Comparison of ENCODE assay signal across 8 cellular contexts in the genomic region with DNA sequence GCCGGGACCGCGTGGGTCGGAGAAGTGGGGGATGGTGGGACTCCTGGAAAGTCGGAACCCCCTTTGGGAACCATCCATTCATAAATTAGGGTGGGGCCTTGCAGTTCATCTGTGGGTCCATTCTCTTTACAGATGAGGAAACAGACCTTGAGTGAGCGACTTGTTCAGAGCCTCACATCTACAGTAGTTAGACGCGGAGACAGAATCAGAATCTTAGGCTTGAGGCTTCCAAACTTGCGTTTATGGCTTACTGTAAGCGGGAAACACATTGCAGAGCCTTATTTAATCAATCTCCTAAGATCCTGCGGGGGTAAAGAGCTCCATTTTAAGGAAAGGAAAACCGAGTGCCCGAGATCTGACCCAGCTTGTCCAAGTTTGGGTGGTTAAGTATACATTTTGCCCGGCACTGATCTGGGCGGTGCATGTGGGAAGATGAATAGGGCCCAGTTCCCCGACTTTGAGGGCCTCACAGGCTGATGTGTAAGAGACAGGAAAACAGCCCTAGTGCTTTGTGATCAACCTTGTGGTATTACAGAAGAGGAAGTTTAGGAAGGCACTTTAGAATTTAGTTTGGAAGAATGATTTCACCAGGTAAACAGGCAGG. TPM values are rescaled to one million over a fixed set of nuclear protein-coding genes. Genes with fewer than 3 reads are reported as not detected.
DNase-seq lines count a peak whose midpoint lies in the region; ATAC-seq and TF ChIP-seq lines count a peak whose summit lies in the region.

No MANE protein-coding gene starts in this region.

- H3K36me3 Mint-ChIP-seq in activated T-helper 2 cell treated with anti-CD3 and anti-CD28 coated beads, Interferon-gamma antibody, Interleukin-2, Interleukin-4, amounts not matched to agents 10 μg/mL and 5 μg/mL and 100 μg/mL, durations not matched to agents 14 hours and 24 hours and 36 hours (ENCODE audit: low read depth), result peaks cover 30% of the 10 kb centered on the region
- no peaks in the 10 kb centered on the region for H3K36me3 Mint-ChIP-seq in glutamatergic neuron (ENCODE audit: unreplicated experiment)

- H3K4me1 Mint-ChIP-seq in activated T-helper 2 cell treated with anti-CD3 and anti-CD28 coated beads, Interferon-gamma antibody, Interleukin-2, Interleukin-4, amounts not matched to agents 10 μg/mL and 5 μg/mL and 100 μg/mL, durations not matched to agents 14 hours and 24 hours and 36 hours (ENCODE audit: low read depth), result peaks cover 31% of the 10 kb centered on the region
- H3K4me1 Mint-ChIP-seq in glutamatergic neuron (ENCODE audit: low read depth, unreplicated experiment), result peaks cover 14% of the 10 kb centered on the region

- H3K27me3 ChIP-seq in NT2/D1 (ENCODE audit: insufficient read depth, insufficient read length) (no peaks in the 10 kb centered on the region), skeletal muscle tissue (ENCODE audit: control insufficient read depth in 3 of 3, insufficient read depth in 3 of 3, low read length in 3 of 3) (no peaks in the 10 kb centered on the region)

- H3K9me3 ChIP-seq in NT2/D1 (ENCODE audit: insufficient read depth, low read length) (0 out of 2 replicates have a peak, but pooled peaks cover 12% of the 10 kb centered on the region), skeletal muscle tissue (ENCODE audit: control insufficient read depth in 3 of 3, low read length in 3 of 3) (no peaks in the 10 kb centered on the region)

- no peak overlapping the region for H3K27ac Mint-ChIP-seq in activated T-helper 2 cell treated with anti-CD3 and anti-CD28 coated beads, Interferon-gamma antibody, Interleukin-2, Interleukin-4, amounts not matched to agents 10 μg/mL and 5 μg/mL and 100 μg/mL, durations not matched to agents 14 hours and 24 hours and 36 hours
- no peak overlapping the region for H3K27ac Mint-ChIP-seq in glutamatergic neuron (ENCODE audit: unreplicated experiment)

- intact Hi-C loops in activated T-helper 2 cell treated with anti-CD3 and anti-CD28 coated beads, Interferon-gamma antibody, Interleukin-2, Interleukin-4, amounts not matched to agents 10 μg/mL and 5 μg/mL and 100 μg/mL, durations not matched to agents 14 hours and 24 hours and 36 hours (cut with micrococcal nuclease), result loop anchor here (1.0 to 10.0 kb wide), 4 partner anchors 523 to 1473 kb away; partner anchors contain the start of genes AMACR, BRIX1, RAD1 and SUB1

- ATAC-seq in GM18498 (IDR thresholded peaks at IDR 0.05; ENCODE audit: unreplicated experiment) (peak; percentile 17), HG03064 (IDR thresholded peaks at IDR 0.05; ENCODE audit: low read depth, unreplicated experiment) (peak; percentile 29)

- H3K27me3 Mint-ChIP-seq in activated T-helper 2 cell treated with anti-CD3 and anti-CD28 coated beads, Interferon-gamma antibody, Interleukin-2, Interleukin-4, amounts not matched to agents 10 μg/mL and 5 μg/mL and 100 μg/mL, durations not matched to agents 14 hours and 24 hours and 36 hours (ENCODE audit: low read depth), result no peaks in the 10 kb centered on the region
- no peaks in the 10 kb centered on the region for H3K27me3 Mint-ChIP-seq in glutamatergic neuron (ENCODE audit: unreplicated experiment)

- DNase-seq in NT2/D1 (ENCODE audit: low read depth, low spot score), result no peak
- DNase-seq in activated T-helper 2 cell treated with anti-CD3 and anti-CD28 coated beads, Interferon-gamma antibody, Interleukin-2, Interleukin-4, amounts not matched to agents 10 μg/mL and 5 μg/mL and 100 μg/mL, durations not matched to agents 14 hours and 24 hours and 36 hours (ENCODE audit: low spot score), result peak; percentile 10
- peak; percentile 78 for DNase-seq in glutamatergic neuron
- no peak for DNase-seq in cerebellar nuclear complex (lab: John Stamatoyannopoulos, UW)
- no peak for DNase-seq in iPS-NIHi7 (ENCODE audit: extremely low spot score)

- H3K36me3 ChIP-seq in NT2/D1 (ENCODE audit: insufficient read depth, insufficient read length, low read length), result peaks cover 26% of the 10 kb centered on the region
- peaks cover 10 to 13% (median 11%) of the 10 kb centered on the region in 3 donors for H3K36me3 ChIP-seq in skeletal muscle tissue (ENCODE audit: control insufficient read depth in 3 of 3, insufficient read depth in 3 of 3, low read length in 3 of 3)

- TF ChIP-seq CTCF in glutamatergic neuron (IDR thresholded peaks at IDR 0.05; ENCODE audit: partially characterized antibody, unreplicated experiment), result no peak

- H3K9me3 Mint-ChIP-seq in activated T-helper 2 cell treated with anti-CD3 and anti-CD28 coated beads, Interferon-gamma antibody, Interleukin-2, Interleukin-4, amounts not matched to agents 10 μg/mL and 5 μg/mL and 100 μg/mL, durations not matched to agents 14 hours and 24 hours and 36 hours, result no peaks in the 10 kb centered on the region
- H3K9me3 Mint-ChIP-seq in glutamatergic neuron (ENCODE audit: unreplicated experiment), result peaks cover 3% of the 10 kb centered on the region

- H3K4me3 Mint-ChIP-seq in activated T-helper 2 cell treated with anti-CD3 and anti-CD28 coated beads, Interferon-gamma antibody, Interleukin-2, Interleukin-4, amounts not matched to agents 10 μg/mL and 5 μg/mL and 100 μg/mL, durations not matched to agents 14 hours and 24 hours and 36 hours (ENCODE audit: low read depth), result no peak overlapping the region
- H3K4me3 Mint-ChIP-seq in glutamatergic neuron (ENCODE audit: unreplicated experiment), result no peak overlapping the region

- H3K4me1 ChIP-seq in NT2/D1 (ENCODE audit: insufficient read depth, insufficient read length) (no peaks in the 10 kb centered on the region), skeletal muscle tissue (ENCODE audit: control insufficient read depth in 3 of 3, insufficient read depth in 3 of 3, low read length in 3 of 3) (peaks cover 14 to 20% (median 15%) of the 10 kb centered on the region in 3 donors)

- H3K27ac ChIP-seq in skeletal muscle tissue (ENCODE audit: low read depth, low read length), result peak overlapping the region; percentile 94

- H3K9ac ChIP-seq in NT2/D1 (ENCODE audit: insufficient read length, low read depth) (peak overlapping the region; percentile 91), skeletal muscle tissue (ENCODE audit: low read depth in 1 of 3, low read length in 3 of 3) (peak overlapping the region; percentile 76 to 92 (median 85))

- H3K4me3 ChIP-seq in NT2/D1 (ENCODE audit: insufficient read length, low read depth) (peak overlapping the region; percentile 89), skeletal muscle tissue (ENCODE audit: low read length in 3 of 3) (peak overlapping the region; percentile 81 to 97 (median 93))

RNA-seq across cellular contexts. Expression of gene TARS1, which starts 0.6 kb away (rescaled TPM):
- 186 and 187 TPM in 2 replicates for total RNA-seq in activated T-helper 2 cell treated with anti-CD3 and anti-CD28 coated beads, Interferon-gamma antibody, Interleukin-2, Interleukin-4, amounts not matched to agents 10 μg/mL and 5 μg/mL and 100 μg/mL, durations not matched to agents 14 hours and 24 hours and 36 hours
- total RNA-seq in glutamatergic neuron (ENCODE audit: unreplicated experiment) (173 TPM), skeletal muscle tissue (84.0 TPM)

Comparison
In these comparisons a context has a peak if more than half of its experiments do, and no peak if none do; other contexts are left out.
1. DNase-seq: peak in activated T-helper 2 cell treated with anti-CD3 and anti-CD28 coated beads, Interferon-gamma antibody, Interleukin-2, Interleukin-4, amounts not matched to agents 10 μg/mL and 5 μg/mL and 100 μg/mL, durations not matched to agents 14 hours and 24 hours and 36 hours (single experiment) and glutamatergic neuron (single experiment); none in NT2/D1 (single experiment), cerebellar nuclear complex (0 of 2) and iPS-NIHi7 (single experiment).